8 cellular contexts compared by ENCODE assay signal in the genomic region with DNA sequence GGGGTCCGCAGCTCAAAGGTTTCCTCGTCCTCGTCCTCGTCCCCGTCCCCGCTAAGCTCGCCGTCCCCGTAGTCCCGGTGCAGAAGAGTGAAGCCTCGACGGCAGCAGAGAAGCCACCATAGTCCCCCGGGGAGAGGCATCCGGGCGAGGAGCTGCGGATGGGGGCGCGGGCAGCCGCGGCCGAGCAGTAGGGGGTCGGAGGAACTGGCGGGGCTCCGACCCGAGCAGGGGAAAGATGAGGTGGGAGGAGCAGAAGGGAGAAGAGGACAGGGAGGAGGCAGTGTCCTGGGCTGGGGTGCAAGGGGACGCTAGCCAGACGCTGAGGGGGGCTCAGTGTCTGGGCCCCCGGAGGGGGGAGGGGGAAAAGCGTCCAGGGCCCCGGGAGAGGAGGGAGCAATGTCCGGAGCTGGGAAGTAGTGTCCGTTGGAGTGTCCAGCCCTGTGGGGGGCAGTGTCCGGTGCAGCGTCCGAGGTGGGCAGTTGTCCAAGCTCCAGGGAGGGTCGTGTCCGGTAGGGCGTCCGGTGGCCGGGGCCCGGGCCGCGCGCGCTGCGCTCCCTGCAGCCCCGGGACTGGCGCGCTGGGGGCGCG. TPM values are rescaled to one million over a fixed set of nuclear protein-coding genes. Genes with fewer than 3 reads are reported as not detected.
A peak's percentile ranks its signal among the peaks of the same experiment; 100 is the strongest.
DNase-seq lines count a peak whose midpoint lies in the region; ATAC-seq and TF ChIP-seq lines count a peak whose summit lies in the region.

A gene with protein sequence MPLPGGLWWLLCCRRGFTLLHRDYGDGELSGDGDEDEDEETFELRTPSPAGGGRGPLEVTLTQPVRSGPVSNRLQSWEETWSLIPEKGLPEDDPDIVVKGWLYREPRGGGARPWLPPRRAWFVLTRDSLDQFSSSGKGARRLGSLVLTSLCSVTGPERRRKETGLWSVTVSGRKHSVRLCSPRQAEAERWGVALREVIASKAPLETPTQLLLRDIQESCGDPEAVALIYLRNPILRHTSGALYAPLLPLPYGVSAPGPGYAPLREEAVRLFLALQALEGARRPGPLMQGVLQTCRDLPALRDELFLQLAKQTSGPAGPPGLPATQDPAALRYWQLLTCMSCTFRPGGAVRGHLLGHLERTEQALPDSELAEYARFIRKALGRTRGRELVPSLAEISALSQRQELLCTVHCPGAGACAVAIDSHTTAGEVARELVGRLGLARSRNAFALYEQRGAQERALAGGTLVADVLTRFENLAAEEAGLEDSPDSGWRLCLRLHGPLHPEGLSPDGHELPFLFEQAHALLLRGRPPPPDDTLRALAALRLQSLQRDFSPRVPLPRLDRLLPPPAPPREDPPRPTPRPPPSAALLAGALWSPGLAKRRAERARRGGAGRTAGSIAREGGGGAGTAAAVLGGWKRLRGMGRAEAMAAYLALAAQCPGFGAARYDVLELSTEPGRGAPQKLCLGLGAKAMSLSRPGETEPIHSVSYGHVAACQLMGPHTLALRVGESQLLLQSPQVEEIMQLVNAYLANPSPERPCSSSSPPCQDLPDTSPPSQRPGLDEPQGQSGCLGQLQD (minus strand): TSS at position 571 of the 588 bp plus-strand sequence. CDS start 431 bp downstream, at position 140.

- H2AFZ ChIP-seq in OCI-LY3 (ENCODE audit: low read depth, low read length) = no peak within 1 kb of the TSS

- no peaks in the 10 kb centered on the region for H3K36me3 Mint-ChIP-seq in activated CD4-positive, alpha-beta T cell treated with anti-CD3 and anti-CD28 coated beads, Interleukin-2, amount 10 ng/mL, durations not matched to agents 24 days and 14 days (ENCODE audit: low read depth)

- WGBS in upper lobe of left lung, 2 donors = 0 to 1% methylated on average over 11 to 29 of the region's 51 CpGs

- H3K4me3 Mint-ChIP-seq in activated CD4-positive, alpha-beta T cell treated with anti-CD3 and anti-CD28 coated beads, Interleukin-2, amount 10 ng/mL, durations not matched to agents 24 days and 14 days = peak within 1 kb of the TSS; percentile 81

- peaks cover 41% of the 10 kb centered on the region for H3K4me1 Mint-ChIP-seq in activated CD4-positive, alpha-beta T cell treated with anti-CD3 and anti-CD28 coated beads, Interleukin-2, amount 10 ng/mL, durations not matched to agents 24 days and 14 days

- peak in 1 of 2 donors; percentile 1 for ATAC-seq in upper lobe of left lung (ENCODE audit: low FRiP score in 2 of 2)

- H3K4me1 ChIP-seq in OCI-LY3 (ENCODE audit: low read length) = peaks cover 55% of the 10 kb centered on the region
- peaks cover 60 to 75% (median 61%) of the 10 kb centered on the region in 4 donors for H3K4me1 ChIP-seq in upper lobe of left lung

- H3K27me3 Mint-ChIP-seq in activated CD4-positive, alpha-beta T cell treated with anti-CD3 and anti-CD28 coated beads, Interleukin-2, amount 10 ng/mL, durations not matched to agents 24 days and 14 days = peaks cover 38% of the 10 kb centered on the region

- H3K9me3 ChIP-seq in OCI-LY3 (ENCODE audit: insufficient read depth, low read length) (no peaks in the 10 kb centered on the region), upper lobe of left lung (no peaks in the 10 kb centered on the region)

- peaks cover 18% of the 10 kb centered on the region; the same call in 1 of the 2 replicates for H3K79me2 ChIP-seq in OCI-LY3 (ENCODE audit: low read length)

- no peak for DNase-seq in activated CD4-positive, alpha-beta T cell treated with anti-CD3 and anti-CD28 coated beads, Interleukin-2, amount 10 ng/mL, durations not matched to agents 24 days and 14 days
- no peak for DNase-seq in activated CD4-positive, alpha-beta T cell treated with anti-CD3 and anti-CD28 coated beads for 4 hours
- no peak for DNase-seq in coronary artery (ENCODE audit: low spot score)
- DNase-seq in mesenteric fat pad (ENCODE audit: low spot score) = no peak
- DNase-seq in upper lobe of left lung = no peak
- DNase-seq in SIG-M5 treated with dmso at 0.1 percent for 504 hours (lab: John Stamatoyannopoulos, UW; ENCODE audit: unreplicated experiment) = no peak
- no peak for DNase-seq in germinal center (ENCODE audit: low spot score)

- TF ChIP-seq EP300 in upper lobe of left lung (IDR thresholded peaks at IDR 0.05) = no peak

- H3K36me3 ChIP-seq in OCI-LY3 (replicated peaks; ENCODE audit: low read depth, low read length) = peaks cover 10% of the 10 kb centered on the region
- peaks cover 0 to 22% (median 13%) of the 10 kb centered on the region in 4 donors for H3K36me3 ChIP-seq in upper lobe of left lung

- peak within 1 kb of the TSS; percentile 67 for H3K27ac ChIP-seq in OCI-LY3 (ENCODE audit: low read length)
- H3K27ac ChIP-seq in coronary artery = peak within 1 kb of the TSS; percentile 92 to 98
- H3K27ac ChIP-seq in upper lobe of left lung = peak within 1 kb of the TSS; percentile 91 to 98 (median 93)

- H3K9ac ChIP-seq in OCI-LY3 (ENCODE audit: low read length) = peak within 1 kb of the TSS; percentile 74

- peak within 1 kb of the TSS; percentile 84 for H3K4me2 ChIP-seq in OCI-LY3 (ENCODE audit: low read length)

- H3K27ac Mint-ChIP-seq in activated CD4-positive, alpha-beta T cell treated with anti-CD3 and anti-CD28 coated beads, Interleukin-2, amount 10 ng/mL, durations not matched to agents 24 days and 14 days = peak within 1 kb of the TSS; percentile 79

- intact Hi-C loops in activated CD4-positive, alpha-beta T cell treated with anti-CD3 and anti-CD28 coated beads, Interleukin-2, amount 10 ng/mL, durations not matched to agents 24 days and 14 days (cut with micrococcal nuclease) = loop anchor here (1.0 to 5.0 kb wide), 6 partner anchors 18 to 484 kb away; a partner anchor contains a TSS

- TF ChIP-seq CTCF in OCI-LY3 (IDR thresholded peaks at IDR 0.05; ENCODE audit: low read depth, low read length) = no peak
- no peak for TF ChIP-seq CTCF in coronary artery (IDR thresholded peaks at IDR 0.05)
- peak in 3 of 6 experiments; percentile 17 to 47 (median 38) for TF ChIP-seq CTCF in upper lobe of left lung (IDR thresholded peaks at IDR 0.05)

- H3K27me3 ChIP-seq in OCI-LY3 (ENCODE audit: low read depth, low read length) = peaks cover 12% of the 10 kb centered on the region
- peaks cover 0 to 6% (median 1%) of the 10 kb centered on the region in 4 donors for H3K27me3 ChIP-seq in upper lobe of left lung

- peak in 3 of 4 donors; percentile 25 to 81 (median 73) for TF ChIP-seq POLR2A in upper lobe of left lung (IDR thresholded peaks at IDR 0.05)

- peak within 1 kb of the TSS; percentile 91 for H3K4me3 ChIP-seq in OCI-LY3 (ENCODE audit: low read length)
- peak within 1 kb of the TSS; percentile 93 for H3K4me3 ChIP-seq in coronary artery
- peak within 1 kb of the TSS; percentile 81 to 92 (median 85) for H3K4me3 ChIP-seq in upper lobe of left lung

- no peaks in the 10 kb centered on the region for H3K9me3 Mint-ChIP-seq in activated CD4-positive, alpha-beta T cell treated with anti-CD3 and anti-CD28 coated beads, Interleukin-2, amount 10 ng/mL, durations not matched to agents 24 days and 14 days

- peaks cover 2% of the 10 kb centered on the region; the same call in 1 of the 2 replicates for H4K20me1 ChIP-seq in OCI-LY3 (ENCODE audit: insufficient read depth, low read length)

RNA-seq across cellular contexts. Expression of the gene that starts here (rescaled TPM):
- 0.77 and 1.1 TPM in 2 replicates for total RNA-seq in activated CD4-positive, alpha-beta T cell treated with anti-CD3 and anti-CD28 coated beads, Interleukin-2, amount 10 ng/mL, durations not matched to agents 24 days and 14 days
- 16.8 TPM for total RNA-seq in mesenteric fat pad
- total RNA-seq in upper lobe of left lung = 10 to 100 TPM; 18.4 to 93.2 (median 28.4) TPM
